ENCODE assay signal across 8 cellular contexts in genomic region chr17:38872671-38873385, GRCh38. TPM values are rescaled to one million over a fixed set of nuclear protein-coding genes. Genes with fewer than 3 reads are reported as not detected.
A peak's percentile ranks its signal among the peaks of the same experiment; 100 is the strongest.
DNase-seq lines count a peak whose midpoint lies in the region; ATAC-seq and TF ChIP-seq lines count a peak whose summit lies in the region.

No MANE protein-coding gene starts in this region.

- peaks cover 67 to 68% of the 10 kb centered on the region in 2 donors for H3K4me1 Mint-ChIP-seq in natural killer cell treated with Interleukin-12 subunit alpha and Interleukin-12 subunit beta and Interleukin-15 and Interleukin-18, amount 100 ng/mL, for 72 hours (ENCODE audit: low read depth in 2 of 2)

- no peaks in the 10 kb centered on the region for H3K27me3 ChIP-seq in BJ (ENCODE audit: control insufficient read depth, insufficient read depth, low read length)

- ATAC-seq in natural killer cell treated with Interleukin-12 subunit alpha and Interleukin-12 subunit beta and Interleukin-15 and Interleukin-18, amount 100 ng/mL, for 72 hours = no peak
- ATAC-seq in HG03196 (IDR thresholded peaks at IDR 0.05; ENCODE audit: unreplicated experiment) = no peak

- H3K27ac ChIP-seq in KOPT-K1 (ENCODE audit: low read depth, low read length, poor library complexity, severe bottlenecking) (peak overlapping the region; percentile 97), caudate nucleus (ENCODE audit: low read depth, low read length) (peak overlapping the region; percentile 36)

- H3K27ac Mint-ChIP-seq in natural killer cell treated with Interleukin-12 subunit alpha and Interleukin-12 subunit beta and Interleukin-15 and Interleukin-18, amount 100 ng/mL, for 72 hours = peak overlapping the region; percentile 95 to 97

- no peak for TF ChIP-seq CTCF in BJ (IDR thresholded peaks at IDR 0.05; ENCODE audit: insufficient read depth, low read depth, low read length)

- H3K9me3 Mint-ChIP-seq in natural killer cell treated with Interleukin-12 subunit alpha and Interleukin-12 subunit beta and Interleukin-15 and Interleukin-18, amount 100 ng/mL, for 72 hours = no peaks in the 10 kb centered on the region

- H3K27me3 Mint-ChIP-seq in natural killer cell treated with Interleukin-12 subunit alpha and Interleukin-12 subunit beta and Interleukin-15 and Interleukin-18, amount 100 ng/mL, for 72 hours = no peaks in the 10 kb centered on the region

- CTCF ChIA-PET in BJ (lab: Yijun Ruan, JAX) = interaction anchor here (0.7 kb wide), 1 partner anchor 286 kb away, joined by 3 read pairs; no protein-coding TSS in a partner anchor

- no peaks in the 10 kb centered on the region for H3K9me3 ChIP-seq in KOPT-K1 (ENCODE audit: insufficient read depth, low read length, poor library complexity, severe bottlenecking)

- DNase-seq in BJ (ENCODE audit: low read depth) (no peak), caudate nucleus (lab: John Stamatoyannopoulos, UW) (peak in 5 of 61 donors; percentile 16 to 20 (median 19)), RPMI8226 (no peak), occipital lobe (lab: John Stamatoyannopoulos, UW) (no peak)
- DNase-seq in natural killer cell treated with Interleukin-12 subunit alpha and Interleukin-12 subunit beta and Interleukin-15 and Interleukin-18, amount 100 ng/mL, for 72 hours (ENCODE audit: low spot score) = no peak
- DNase-seq in NK-92 treated with Interleukin-12 subunit alpha and Interleukin-12 subunit beta, amount 100 ng/mL, for 24 hours (lab: John Stamatoyannopoulos, UW) = no peak

- POLR2A ChIA-PET in BJ (lab: Charles Lee) = interaction anchor here (1.2 kb wide), 1 partner anchor 9 kb away, joined by 3 read pairs; no protein-coding TSS in a partner anchor

- peak overlapping the region; percentile 97; the same call in 1 of the 2 replicates for H3K4me3 ChIP-seq in BJ (ENCODE audit: low read depth, low read length)

- no peaks in the 10 kb centered on the region for H3K36me3 Mint-ChIP-seq in natural killer cell treated with Interleukin-12 subunit alpha and Interleukin-12 subunit beta and Interleukin-15 and Interleukin-18, amount 100 ng/mL, for 72 hours

- peak overlapping the region; percentile 95 for H3K4me3 Mint-ChIP-seq in natural killer cell treated with Interleukin-12 subunit alpha and Interleukin-12 subunit beta and Interleukin-15 and Interleukin-18, amount 100 ng/mL, for 72 hours

- peaks cover 6% of the 10 kb centered on the region for H3K36me3 ChIP-seq in BJ (ENCODE audit: control insufficient read depth, insufficient read depth, low read length)
- peaks cover 15% of the 10 kb centered on the region; the same call in 1 of the 2 replicates for H3K36me3 ChIP-seq in KOPT-K1 (ENCODE audit: insufficient read depth, low read length)

RNA-seq across cellular contexts. Expression of gene LASP1, which starts 3.0 kb away (rescaled TPM):
- polyA plus RNA-seq in BJ (2011; rRNA removed) = 254 and 321 TPM in 2 replicates
- 251 and 287 TPM in 2 replicates for polyA minus RNA-seq in BJ (2011; rRNA and poly(A)+ RNA removed)
- total RNA-seq in natural killer cell treated with Interleukin-12 subunit alpha and Interleukin-12 subunit beta and Interleukin-15 and Interleukin-18, amount 100 ng/mL, for 72 hours = 100 to 1,000 TPM; 214 to 390 TPM
- 49.4 TPM for total RNA-seq in occipital lobe

RNA-seq across cellular contexts. Expression of gene RPL23, which starts 19.3 kb away (rescaled TPM):
- polyA plus RNA-seq in BJ (2011; rRNA removed) = 1,440 and 2,342 TPM in 2 replicates
- polyA minus RNA-seq in BJ (2011; rRNA and poly(A)+ RNA removed) = 176 and 213 TPM in 2 replicates
- 1,000 to 10,000 TPM; 1,120 to 1,259 TPM for total RNA-seq in natural killer cell treated with Interleukin-12 subunit alpha and Interleukin-12 subunit beta and Interleukin-15 and Interleukin-18, amount 100 ng/mL, for 72 hours
- 1,678 TPM for total RNA-seq in occipital lobe

RNA-seq across cellular contexts. Expression of gene CWC25, which starts 47.7 kb away (rescaled TPM):
- 14.1 and 14.5 TPM in 2 replicates for polyA plus RNA-seq in BJ (2011; rRNA removed)
- polyA minus RNA-seq in BJ (2011; rRNA and poly(A)+ RNA removed) = 4.6 and 5.5 TPM in 2 replicates
- 10 to 100 TPM; 36.8 to 39.3 TPM for total RNA-seq in natural killer cell treated with Interleukin-12 subunit alpha and Interleukin-12 subunit beta and Interleukin-15 and Interleukin-18, amount 100 ng/mL, for 72 hours
- 7.8 TPM for total RNA-seq in occipital lobe
